In the genomic region with DNA sequence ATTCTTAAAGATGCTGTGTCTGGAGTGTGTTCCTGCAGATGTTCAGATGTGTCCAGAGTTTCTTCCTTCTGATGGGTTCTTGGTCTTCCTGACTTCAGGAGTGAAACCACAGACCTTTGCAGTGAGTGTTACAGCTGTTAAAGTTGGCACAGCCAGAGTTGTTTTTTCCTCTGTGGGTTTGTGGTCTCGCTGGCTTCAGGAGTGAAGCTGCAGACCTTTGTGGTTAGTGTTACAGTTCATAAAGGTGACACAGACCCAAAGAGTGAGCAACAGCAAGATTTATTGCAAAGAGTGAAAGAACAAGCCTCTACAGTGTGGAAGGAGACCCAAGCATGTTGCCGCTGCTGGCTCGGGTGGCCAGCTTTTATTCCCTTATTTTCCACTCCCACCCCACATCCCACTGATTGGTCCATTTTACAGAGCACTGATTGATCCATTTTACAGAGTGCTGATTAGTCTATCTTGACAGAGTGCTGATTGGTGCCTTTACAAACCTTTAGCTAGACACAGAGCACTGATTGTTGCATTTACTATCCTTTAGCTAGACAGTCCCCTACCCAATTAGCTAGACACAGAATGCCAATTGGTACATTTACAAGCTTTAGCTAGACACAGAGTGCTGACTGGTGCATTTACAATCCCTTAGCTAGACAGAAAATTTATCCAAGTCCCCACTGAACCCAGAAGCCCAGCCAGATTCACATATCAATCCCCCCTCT, we compare ENCODE assay signal across 24 cellular contexts.
DNase-seq lines count a peak whose midpoint lies in the region; ATAC-seq, FAIRE-seq and TF ChIP-seq lines count a peak whose summit lies in the region.
"Had no signal": no experiment of that assay in that cellular context is flagged by ENCODE, and none has a peak within 500 bp of the region (broad histone marks: within the 10 kb centered on the region; RNA-seq: fewer than 3 reads in every experiment).

No MANE protein-coding gene starts in this region.

- CTCF ChIA-PET in activated CD8-positive, alpha-beta memory T cell treated with anti-CD3 and anti-CD28 coated beads, Interleukin-2, amount 10 ng/mL, durations not matched to agents 7 days and 5 days (lab: Charles Lee) = no interaction called here

- H3K4me3 Mint-ChIP-seq in activated CD8-positive, alpha-beta memory T cell treated with anti-CD3 and anti-CD28 coated beads, Interleukin-2, amount 10 ng/mL, durations not matched to agents 7 days and 5 days = peak overlapping the region; percentile 22
- peak overlapping the region; percentile 20 for H3K4me3 Mint-ChIP-seq in activated T-helper 2 cell treated with anti-CD3 and anti-CD28 coated beads, Interferon-gamma antibody, Interleukin-2, Interleukin-4, amounts not matched to agents 10 μg/mL and 5 μg/mL and 100 μg/mL, durations not matched to agents 14 hours and 24 hours and 36 hours (ENCODE audit: low read depth)
- H3K4me3 Mint-ChIP-seq: nephron had no signal

- no peak for FAIRE-seq in RCC 7860 (lab: Jason Lieb, UNC)
- FAIRE-seq: A549, GM12878 had no signal

- no peaks in the 10 kb centered on the region for H3K9me3 Mint-ChIP-seq in activated CD8-positive, alpha-beta memory T cell treated with anti-CD3 and anti-CD28 coated beads, Interleukin-2, amount 10 ng/mL, durations not matched to agents 7 days and 5 days (ENCODE audit: low read depth)
- no peaks in the 10 kb centered on the region for H3K9me3 Mint-ChIP-seq in activated T-helper 2 cell treated with anti-CD3 and anti-CD28 coated beads, Interferon-gamma antibody, Interleukin-2, Interleukin-4, amounts not matched to agents 10 μg/mL and 5 μg/mL and 100 μg/mL, durations not matched to agents 14 hours and 24 hours and 36 hours
- H3K9me3 Mint-ChIP-seq: nephron had no signal

- no peaks in the 10 kb centered on the region for H3K36me3 Mint-ChIP-seq in activated CD8-positive, alpha-beta memory T cell treated with anti-CD3 and anti-CD28 coated beads, Interleukin-2, amount 10 ng/mL, durations not matched to agents 7 days and 5 days
- no peaks in the 10 kb centered on the region for H3K36me3 Mint-ChIP-seq in activated T-helper 2 cell treated with anti-CD3 and anti-CD28 coated beads, Interferon-gamma antibody, Interleukin-2, Interleukin-4, amounts not matched to agents 10 μg/mL and 5 μg/mL and 100 μg/mL, durations not matched to agents 14 hours and 24 hours and 36 hours (ENCODE audit: low read depth)

- in situ Hi-C loops in GM13976 (cut with MboI; ENCODE audit: low sequenced_read_pairs, unreplicated experiment) = no loop called here

- intact Hi-C loops in activated T-helper 2 cell treated with anti-CD3 and anti-CD28 coated beads, Interferon-gamma antibody, Interleukin-2, Interleukin-4, amounts not matched to agents 10 μg/mL and 5 μg/mL and 100 μg/mL, durations not matched to agents 14 hours and 24 hours and 36 hours (cut with micrococcal nuclease) = no loop called here

- peak; percentile 42 for ATAC-seq in activated CD8-positive, alpha-beta memory T cell treated with anti-CD3 and anti-CD28 coated beads, Interleukin-2, amount 10 ng/mL, durations not matched to agents 7 days and 5 days
- no peak for ATAC-seq in HG03378 (IDR thresholded peaks at IDR 0.05; ENCODE audit: unreplicated experiment)
- ATAC-seq: A549, GM12878, HCT116 had no signal

- no peaks in the 10 kb centered on the region for H3K27me3 Mint-ChIP-seq in activated CD8-positive, alpha-beta memory T cell treated with anti-CD3 and anti-CD28 coated beads, Interleukin-2, amount 10 ng/mL, durations not matched to agents 7 days and 5 days
- no peaks in the 10 kb centered on the region for H3K27me3 Mint-ChIP-seq in activated T-helper 2 cell treated with anti-CD3 and anti-CD28 coated beads, Interferon-gamma antibody, Interleukin-2, Interleukin-4, amounts not matched to agents 10 μg/mL and 5 μg/mL and 100 μg/mL, durations not matched to agents 14 hours and 24 hours and 36 hours (ENCODE audit: low read depth)

- H3K4me1 Mint-ChIP-seq in activated CD8-positive, alpha-beta memory T cell treated with anti-CD3 and anti-CD28 coated beads, Interleukin-2, amount 10 ng/mL, durations not matched to agents 7 days and 5 days = peaks cover 24% of the 10 kb centered on the region
- H3K4me1 Mint-ChIP-seq in activated T-helper 2 cell treated with anti-CD3 and anti-CD28 coated beads, Interferon-gamma antibody, Interleukin-2, Interleukin-4, amounts not matched to agents 10 μg/mL and 5 μg/mL and 100 μg/mL, durations not matched to agents 14 hours and 24 hours and 36 hours (ENCODE audit: low read depth) = peaks cover 29% of the 10 kb centered on the region
- H3K4me1 Mint-ChIP-seq: nephron had no signal

- H3K27ac Mint-ChIP-seq in activated CD8-positive, alpha-beta memory T cell treated with anti-CD3 and anti-CD28 coated beads, Interleukin-2, amount 10 ng/mL, durations not matched to agents 7 days and 5 days = peak overlapping the region; percentile 64
- H3K27ac Mint-ChIP-seq in activated T-helper 2 cell treated with anti-CD3 and anti-CD28 coated beads, Interferon-gamma antibody, Interleukin-2, Interleukin-4, amounts not matched to agents 10 μg/mL and 5 μg/mL and 100 μg/mL, durations not matched to agents 14 hours and 24 hours and 36 hours = peak overlapping the region; percentile 47
- H3K27ac Mint-ChIP-seq: nephron had no signal

- TF ChIP-seq CTCF in GM13976 (IDR thresholded peaks at IDR 0.05; ENCODE audit: borderline replicate concordance, control extremely low read depth, extremely low read depth, insufficient read depth, missing control alignments) = no peak

- peak; percentile 60 for DNase-seq in activated CD8-positive, alpha-beta memory T cell treated with anti-CD3 and anti-CD28 coated beads, Interleukin-2, amount 10 ng/mL, durations not matched to agents 7 days and 5 days
- DNase-seq in activated CD8-positive, alpha-beta memory T cell treated with anti-CD3 and anti-CD28 coated beads, Interleukin-2, amount 50 U/mL, for 4 hours = no peak
- peak; percentile 3 for DNase-seq in RCC 7860 (ENCODE audit: low spot score)
- DNase-seq in activated T-helper 2 cell treated with anti-CD3 and anti-CD28 coated beads, Interferon-gamma antibody, Interleukin-2, Interleukin-4, amounts not matched to agents 10 μg/mL and 5 μg/mL and 100 μg/mL, durations not matched to agents 14 hours and 24 hours and 36 hours (ENCODE audit: low spot score) = peak; percentile 18
- DNase-seq in renal cortical epithelial cell (ENCODE audit: low read depth) = peak; percentile 22
- no peak for DNase-seq in GM13976 (ENCODE audit: low spot score)
- no peak for DNase-seq in iPS-NIHi7 (ENCODE audit: extremely low spot score)
- DNase-seq: activated T-cell treated with anti-CD3 and anti-CD28 coated beads, Interleukin-2, amount 50 U/mL, for 1 hour; amniotic stem cell; dermis blood vessel endothelial cell; DMS 273 treated with DMSO at 0.1 percent for 48 hours; foreskin fibroblast; GF-D8; hippocampal formation; kidney glomerular epithelial cell; MV-4-11; NCI-H2029 treated with DMSO at 0.1 percent for 48 hours; NCI-H510A; SK-N-SH had no signal

Comparison
In these comparisons a context has a peak if more than half of its experiments do, and no peak if none do; other contexts are left out.
1. DNase-seq: peak in activated CD8-positive, alpha-beta memory T cell treated with anti-CD3 and anti-CD28 coated beads, Interleukin-2, amount 10 ng/mL, durations not matched to agents 7 days and 5 days (single experiment), RCC 7860 (single experiment), activated T-helper 2 cell treated with anti-CD3 and anti-CD28 coated beads, Interferon-gamma antibody, Interleukin-2, Interleukin-4, amounts not matched to agents 10 μg/mL and 5 μg/mL and 100 μg/mL, durations not matched to agents 14 hours and 24 hours and 36 hours (single experiment) and renal cortical epithelial cell (single experiment); none in activated CD8-positive, alpha-beta memory T cell treated with anti-CD3 and anti-CD28 coated beads, Interleukin-2, amount 50 U/mL, for 4 hours (single experiment), GM13976 (single experiment) and iPS-NIHi7 (single experiment).